ENCODE assay signal across 1 cellular context in genomic region chr19:4653793-4654436, GRCh38.
TF ChIP-seq lines count a peak whose summit lies in the region.

No MANE protein-coding gene starts in this region.

TF ChIP-seq in GM23338, 12 proteins besides CTCF, POLR2A, EP300 and RAD21 (continued from another document):
- TF ChIP-seq REST (IDR thresholded peaks at IDR 0.05; ENCODE audit: unreplicated experiment) (no peak), JUNB (IDR thresholded peaks at IDR 0.05; ENCODE audit: unreplicated experiment) (no peak), ZNF331 (CRISPR knock-in tag; IDR thresholded peaks at IDR 0.05; ENCODE audit: low read depth) (no peak), CREB1 (CRISPR knock-in tag; IDR thresholded peaks at IDR 0.05; ENCODE audit: low read depth) (no peak)
